10 cellular contexts compared by ENCODE assay signal in genomic region chr11:60195923-60196368, GRCh38. TPM values are rescaled to one million over a fixed set of nuclear protein-coding genes. Genes with fewer than 3 reads are reported as not detected.
DNase-seq lines count a peak whose midpoint lies in the region; ATAC-seq, FAIRE-seq and TF ChIP-seq lines count a peak whose summit lies in the region.
"Had no signal": no experiment of that assay in that cellular context is flagged by ENCODE, and none has a peak within 500 bp of the region (broad histone marks: within the 10 kb centered on the region; RNA-seq: fewer than 3 reads in every experiment).

No MANE protein-coding gene starts in this region.

- intact Hi-C loops in endothelial cell of umbilical vein (cut with micrococcal nuclease) (loop anchor here (10.0 kb wide), 1 partner anchor 641 kb away; no protein-coding TSS in a partner anchor), PC-3 (cut with micrococcal nuclease) (no loop called here)

- no peaks in the 10 kb centered on the region for H3K9me2 ChIP-seq in PC-3 (replicated peaks; ENCODE audit: low read length)

- no peaks in the 10 kb centered on the region for H3K36me3 Mint-ChIP-seq in natural killer cell treated with Interleukin-12 subunit alpha and Interleukin-12 subunit beta and Interleukin-15 and Interleukin-18, amount 100 ng/mL, for 72 hours

- DNase-seq in endothelial cell of umbilical vein (ENCODE audit: low read depth, low spot score): peak; percentile 81
- DNase-seq in natural killer cell treated with Interleukin-12 subunit alpha and Interleukin-12 subunit beta and Interleukin-15 and Interleukin-18, amount 100 ng/mL, for 72 hours (ENCODE audit: low spot score): no peak
- DNase-seq in erythroblast (lab: John Stamatoyannopoulos, UW): no peak
- DNase-seq in PC-3: no peak
- no peak for DNase-seq in NCI-H187 (lab: John Stamatoyannopoulos, UW)
- DNase-seq: NCI-H774, T-helper 1 cell had no signal

- peak overlapping the region in 7 of 11 experiments; percentile 20 to 96 (median 36); a peak in 12 of 22 replicates for H3K27ac ChIP-seq in BLaER1 treated with 17β-estradiol and CSF1 and Interleukin-3, amounts not matched to agents 10 nM and 100 nM
- H3K27ac ChIP-seq in endothelial cell of umbilical vein (ENCODE audit: insufficient read depth, low read depth, low read length): peak overlapping the region; percentile 92
- no peak overlapping the region for H3K27ac ChIP-seq in PC-3 (ENCODE audit: low read length)

- H3K27ac Mint-ChIP-seq in natural killer cell treated with Interleukin-12 subunit alpha and Interleukin-12 subunit beta and Interleukin-15 and Interleukin-18, amount 100 ng/mL, for 72 hours: no peak overlapping the region

- H3K36me3 ChIP-seq in BLaER1 treated with 17β-estradiol and CSF1 and Interleukin-3, amounts not matched to agents 10 nM and 100 nM: 0 out of 22 replicates have a peak, but pooled peaks cover 0 to 3% (median 0%) of the 10 kb centered on the region in 11 experiments
- H3K36me3 ChIP-seq in endothelial cell of umbilical vein (ENCODE audit: control insufficient read depth in 2 of 2, extremely low read depth in 1 of 2, insufficient read depth in 2 of 2, low read length in 2 of 2) (no peaks in the 10 kb centered on the region), PC-3 (ENCODE audit: low read depth, low read length) (no peaks in the 10 kb centered on the region)

- CTCF ChIA-PET in endothelial cell of umbilical vein (lab: Charles Lee): interaction anchor here (0.9 to 5.6 kb wide), 10 partner anchors 9 to 373 kb away, joined by 3 to 88 read pairs (median 4); no protein-coding TSS in a partner anchor
- CTCF ChIA-PET in PC-3 (lab: Charles Lee): no interaction called here

- ATAC-seq in GM18870 (IDR thresholded peaks at IDR 0.05; ENCODE audit: unreplicated experiment): peak; percentile 55
- peak; percentile 48 for ATAC-seq in HG03159 (IDR thresholded peaks at IDR 0.05; ENCODE audit: unreplicated experiment)
- no peak for ATAC-seq in natural killer cell treated with Interleukin-12 subunit alpha and Interleukin-12 subunit beta and Interleukin-15 and Interleukin-18, amount 100 ng/mL, for 72 hours
- no peak for ATAC-seq in PC-3

- H3K4me1 Mint-ChIP-seq in natural killer cell treated with Interleukin-12 subunit alpha and Interleukin-12 subunit beta and Interleukin-15 and Interleukin-18, amount 100 ng/mL, for 72 hours (ENCODE audit: low read depth in 2 of 2): peaks cover 0 to 3% of the 10 kb centered on the region in 2 donors

- H3K9me1 ChIP-seq in endothelial cell of umbilical vein (replicated peaks; ENCODE audit: control insufficient read depth, extremely low read depth, insufficient read depth, low read length): no peaks in the 10 kb centered on the region

- TF ChIP-seq POLR2A in endothelial cell of umbilical vein (IDR thresholded peaks at IDR 0.05; ENCODE audit: low read depth, low read length): no peak
- TF ChIP-seq POLR2A in erythroblast (IDR thresholded peaks at IDR 0.05; ENCODE audit: low read length): no peak

- no peak overlapping the region for H3K4me3 Mint-ChIP-seq in natural killer cell treated with Interleukin-12 subunit alpha and Interleukin-12 subunit beta and Interleukin-15 and Interleukin-18, amount 100 ng/mL, for 72 hours

- TF ChIP-seq CTCF in endothelial cell of umbilical vein (IDR thresholded peaks at IDR 0.05; ENCODE audit: extremely low read depth in 1 of 2, insufficient read depth in 1 of 2, low read depth in 1 of 2, low read length in 2 of 2): no peak
- no peak for TF ChIP-seq CTCF in PC-3 (conservative IDR thresholded peaks at IDR 0.05; ENCODE audit: low read depth, low read length)

- no peaks in the 10 kb centered on the region for H3K27me3 ChIP-seq in BLaER1 treated with 17β-estradiol and CSF1 and Interleukin-3, amounts not matched to agents 10 nM and 100 nM
- no peaks in the 10 kb centered on the region for H3K27me3 ChIP-seq in endothelial cell of umbilical vein (ENCODE audit: control insufficient read depth in 2 of 2, insufficient read depth in 2 of 2, low read length in 2 of 2)
- H3K27me3 ChIP-seq in PC-3 (ENCODE audit: low read length): no peaks in the 10 kb centered on the region

- POLR2A ChIA-PET in endothelial cell of umbilical vein (lab: Charles Lee): no interaction called here
- POLR2A ChIA-PET in PC-3 (lab: Charles Lee; ENCODE audit: unreplicated experiment): no interaction called here

- BruUV-seq in endothelial cell of umbilical vein (replicated peaks; lab: Mats Ljungman, UMichigan) (no TSS peak), PC-3 (replicated peaks; lab: Mats Ljungman, UMichigan) (no TSS peak)

- H3K4me3 ChIP-seq in BLaER1 treated with 17β-estradiol and CSF1 and Interleukin-3, amounts not matched to agents 10 nM and 100 nM: no peak overlapping the region
- no peak overlapping the region for H3K4me3 ChIP-seq in endothelial cell of umbilical vein (replicated peaks in 1 of 3; ENCODE audit: insufficient read depth in 1 of 3, low read depth in 1 of 3, low read length in 3 of 3)
- H3K4me3 ChIP-seq in PC-3 (ENCODE audit: low read length): no peak overlapping the region

- peaks cover 11 to 66% (median 21%) of the 10 kb centered on the region in 10 experiments; a peak in 17 of 20 replicates for H3K4me1 ChIP-seq in BLaER1 treated with 17β-estradiol and CSF1 and Interleukin-3, amounts not matched to agents 10 nM and 100 nM
- H3K4me1 ChIP-seq in endothelial cell of umbilical vein (ENCODE audit: control insufficient read depth, extremely low read depth, insufficient read depth, low read length): peaks cover 37% of the 10 kb centered on the region
- H3K4me1 ChIP-seq in PC-3 (ENCODE audit: insufficient read depth, low read length): 0 out of 2 replicates have a peak, but pooled peaks cover 3% of the 10 kb centered on the region

- no peaks in the 10 kb centered on the region for H3K79me2 ChIP-seq in endothelial cell of umbilical vein (ENCODE audit: control insufficient read depth, insufficient read depth, low read length)
- H3K79me2 ChIP-seq in PC-3 (ENCODE audit: low read length): no peaks in the 10 kb centered on the region

- H4K20me1 ChIP-seq in BLaER1 treated with 17β-estradiol and CSF1 and Interleukin-3, amounts not matched to agents 10 nM and 100 nM: no peaks in the 10 kb centered on the region
- H4K20me1 ChIP-seq in endothelial cell of umbilical vein (replicated peaks; ENCODE audit: control insufficient read depth, extremely low read depth, insufficient read depth, low read length): no peaks in the 10 kb centered on the region
- H4K20me1 ChIP-seq in PC-3 (ENCODE audit: low read length): no peaks in the 10 kb centered on the region

- H3K4me2 ChIP-seq in BLaER1 treated with 17β-estradiol and CSF1 and Interleukin-3, amounts not matched to agents 10 nM and 100 nM: peak overlapping the region in 5 of 11 experiments; percentile 4 to 85 (median 50); a peak in 9 of 22 replicates
- H3K4me2 ChIP-seq in endothelial cell of umbilical vein (ENCODE audit: insufficient read depth, low read length) (peak overlapping the region; percentile 34), PC-3 (ENCODE audit: low read length) (no peak overlapping the region)

- no peaks in the 10 kb centered on the region for H3F3A ChIP-seq in PC-3 (ENCODE audit: low read length, unreplicated experiment)

- peak overlapping the region; percentile 51 for H2AFZ ChIP-seq in endothelial cell of umbilical vein (ENCODE audit: low read depth, low read length)
- H2AFZ ChIP-seq in PC-3 (ENCODE audit: low read length): no peak overlapping the region

- dilution Hi-C loops in endothelial cell of umbilical vein (cut with MboI; ENCODE audit: extremely low pct_ligation_motif_present, low sequenced_read_pairs): no loop called here

- H3K27me3 Mint-ChIP-seq in natural killer cell treated with Interleukin-12 subunit alpha and Interleukin-12 subunit beta and Interleukin-15 and Interleukin-18, amount 100 ng/mL, for 72 hours: peaks cover 19 to 40% of the 10 kb centered on the region in 2 donors

- H3K9me3 Mint-ChIP-seq in natural killer cell treated with Interleukin-12 subunit alpha and Interleukin-12 subunit beta and Interleukin-15 and Interleukin-18, amount 100 ng/mL, for 72 hours: no peaks in the 10 kb centered on the region

- peaks cover 21 to 44% (median 28%) of the 10 kb centered on the region in 11 experiments for H3K9me3 ChIP-seq in BLaER1 treated with 17β-estradiol and CSF1 and Interleukin-3, amounts not matched to agents 10 nM and 100 nM (replicated peaks in 1 of 11)
- no peaks in the 10 kb centered on the region for H3K9me3 ChIP-seq in endothelial cell of umbilical vein (replicated peaks; ENCODE audit: control insufficient read depth, insufficient read depth, low read length)
- no peaks in the 10 kb centered on the region for H3K9me3 ChIP-seq in PC-3 (ENCODE audit: low read length)

- H3K9ac ChIP-seq in BLaER1 treated with 17β-estradiol and CSF1 and Interleukin-3, amounts not matched to agents 10 nM and 100 nM: peak overlapping the region in 3 of 11 experiments; percentile 65 to 88 (median 79); a peak in 6 of 22 replicates
- peak overlapping the region; percentile 49 for H3K9ac ChIP-seq in endothelial cell of umbilical vein (replicated peaks; ENCODE audit: extremely low read depth, insufficient read depth, low read length)
- no peak overlapping the region for H3K9ac ChIP-seq in PC-3 (ENCODE audit: low read length)

- peak; percentile 80 for FAIRE-seq in endothelial cell of umbilical vein (lab: Jason Lieb, UNC)

RNA-seq across cellular contexts. Expression of gene MS4A6A, which starts 13.1 kb away (rescaled TPM):
- total RNA-seq in endothelial cell of umbilical vein (2.7 and 2.9 TPM in 2 replicates), PC-3 (2014; rRNA removed) (not detected in 2 replicates)
- polyA plus RNA-seq in endothelial cell of umbilical vein: 4.8 and 5.0 TPM in 2 replicates
- polyA plus RNA-seq in endothelial cell of umbilical vein (2011; cell fraction: cytosol; rRNA removed): 3.4 and 4.2 TPM in 2 replicates
- 7.7 and 8.5 TPM in 2 replicates for polyA plus RNA-seq in endothelial cell of umbilical vein (2011; cell fraction: nucleus; rRNA removed)
- 5.8 and 86.9 TPM in 2 replicates for polyA plus RNA-seq in endothelial cell of umbilical vein (2012)
- 4.1 and 6.6 TPM in 2 replicates for polyA minus RNA-seq in endothelial cell of umbilical vein
- polyA minus RNA-seq in endothelial cell of umbilical vein (2011; cell fraction: cytosol; rRNA and poly(A)+ RNA removed): not detected
- 2.4 and 7.1 TPM in 2 replicates for polyA minus RNA-seq in endothelial cell of umbilical vein (2011; cell fraction: nucleus; rRNA and poly(A)+ RNA removed)
- not detected for total RNA-seq in natural killer cell treated with Interleukin-12 subunit alpha and Interleukin-12 subunit beta and Interleukin-15 and Interleukin-18, amount 100 ng/mL, for 72 hours

RNA-seq across cellular contexts. Expression of gene MS4A4E, which starts 47.0 kb away (rescaled TPM):
- not detected in 2 replicates for total RNA-seq in endothelial cell of umbilical vein
- polyA plus RNA-seq in endothelial cell of umbilical vein: not detected in 2 replicates
- not detected in 2 replicates for polyA plus RNA-seq in endothelial cell of umbilical vein (2011; cell fraction: cytosol; rRNA removed)
- polyA plus RNA-seq in endothelial cell of umbilical vein (2011; cell fraction: nucleus; rRNA removed): 0.29 TPM in 1 of 2 replicates, not detected in the other
- not detected in 2 replicates for polyA plus RNA-seq in endothelial cell of umbilical vein (2012)
- not detected in 2 replicates for polyA minus RNA-seq in endothelial cell of umbilical vein
- polyA minus RNA-seq in endothelial cell of umbilical vein (2011; cell fraction: cytosol; rRNA and poly(A)+ RNA removed): not detected
- polyA minus RNA-seq in endothelial cell of umbilical vein (2011; cell fraction: nucleus; rRNA and poly(A)+ RNA removed): 0.38 TPM in 1 of 2 replicates, not detected in the other
- total RNA-seq in natural killer cell treated with Interleukin-12 subunit alpha and Interleukin-12 subunit beta and Interleukin-15 and Interleukin-18, amount 100 ng/mL, for 72 hours: 1 to 10 TPM in 1 of 2 donors, not detected in 1; 2.6 TPM
- not detected in 2 replicates for total RNA-seq in PC-3 (2014; rRNA removed)

Comparison
In these comparisons a context has a peak if more than half of its experiments do, and no peak if none do; other contexts are left out.
1. ATAC-seq: peak in GM18870 (single experiment) and HG03159 (single experiment); none in natural killer cell treated with Interleukin-12 subunit alpha and Interleukin-12 subunit beta and Interleukin-15 and Interleukin-18, amount 100 ng/mL, for 72 hours (0 of 2) and PC-3 (single experiment).